Comparison of ENCODE assay signal across 8 cellular contexts in the genomic region with DNA sequence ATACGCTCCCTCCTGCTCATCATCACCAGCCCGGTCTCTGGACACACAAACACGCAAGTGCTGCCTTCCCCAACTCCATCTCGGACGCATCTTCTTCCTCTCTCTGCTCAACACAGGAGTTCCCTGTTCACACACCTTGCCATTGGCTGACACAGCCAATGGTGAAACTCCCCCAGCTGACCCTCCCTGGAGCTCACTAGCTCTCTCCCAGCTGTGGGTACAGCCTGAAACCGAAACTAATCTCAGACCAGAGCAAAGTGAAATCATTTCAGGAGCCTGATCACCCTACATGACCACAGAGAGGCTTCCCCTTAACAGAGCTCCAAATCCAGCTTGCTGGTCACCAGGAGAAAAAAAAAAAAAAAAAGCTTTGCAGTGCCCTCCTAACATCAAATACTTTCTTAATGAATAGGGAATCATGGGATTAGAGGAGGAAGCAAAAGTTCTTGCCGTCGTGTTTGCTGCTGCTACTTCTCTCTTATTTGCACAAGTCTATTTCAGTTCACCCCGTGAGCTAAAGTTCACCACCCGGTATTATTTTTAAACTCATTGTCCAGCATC. TPM values are rescaled to one million over a fixed set of nuclear protein-coding genes. Genes with fewer than 3 reads are reported as not detected.
DNase-seq lines count a peak whose midpoint lies in the region; ATAC-seq and TF ChIP-seq lines count a peak whose summit lies in the region.

No MANE protein-coding gene starts in this region.

- no peak for TF ChIP-seq CTCF in heart left ventricle (IDR thresholded peaks at IDR 0.05)

- intact Hi-C loops in heart left ventricle (cut with DNase I): loop anchor here in 3 of 10 donors (5.0 kb wide), 3 partner anchors 35 to 55 kb away; a partner anchor contains a TSS

- H3K4me3 ChIP-seq in CD4-positive, CD25-positive, alpha-beta regulatory T cell (ENCODE audit: low read depth, low read length): peak overlapping the region; percentile 75
- H3K4me3 ChIP-seq in heart left ventricle: peak overlapping the region in 11 of 12 donors; percentile 4 to 62 (median 47)

- peak in 2 of 3 donors; percentile 5 to 73 for DNase-seq in CD4-positive, CD25-positive, alpha-beta regulatory T cell
- DNase-seq in NCI-H526 treated with DMSO at 0.1 percent for 48 hours (lab: John Stamatoyannopoulos, UW): peak; percentile 61
- DNase-seq in activated naive CD4-positive, alpha-beta T cell treated with anti-CD3 and anti-CD28 coated beads, Interleukin-2, amount 50 U/mL, for 72 hours (ENCODE audit: low spot score in 2 of 2): peak in 1 of 2 donors; percentile 15
- peak in 4 of 5 donors; percentile 42 to 61 (median 50) for DNase-seq in heart left ventricle
- peak; percentile 82 for DNase-seq in renal cortical epithelial cell (ENCODE audit: low read depth)
- DNase-seq in NCI-H2081 (lab: John Stamatoyannopoulos, UW): no peak

- peaks cover 14% of the 10 kb centered on the region for H3K4me1 ChIP-seq in CD4-positive, CD25-positive, alpha-beta regulatory T cell (ENCODE audit: control insufficient read depth, insufficient read depth, low read length, poor library complexity, severe bottlenecking)
- peaks cover 19 to 97% (median 86%) of the 10 kb centered on the region in 12 donors for H3K4me1 ChIP-seq in heart left ventricle

- 2 to 8% (median 4%) methylated on average over 10 of the region's 10 CpGs for WGBS in heart left ventricle, 4 donors

- peak overlapping the region; percentile 15 for H3K27ac ChIP-seq in CD4-positive, CD25-positive, alpha-beta regulatory T cell (ENCODE audit: insufficient read depth, low read length, poor library complexity, severe bottlenecking)
- peak overlapping the region; percentile 54 to 100 (median 90) for H3K27ac ChIP-seq in heart left ventricle

- no peaks in the 10 kb centered on the region for H3K27me3 ChIP-seq in CD4-positive, CD25-positive, alpha-beta regulatory T cell (ENCODE audit: control insufficient read depth, insufficient read depth, low read length)
- no peaks in the 10 kb centered on the region for H3K27me3 ChIP-seq in heart left ventricle

- peak overlapping the region; percentile 7 to 89 (median 85) for H3K4me3 Mint-ChIP-seq in CD4-positive, CD25-positive, alpha-beta regulatory T cell

- H3K36me3 Mint-ChIP-seq in CD4-positive, CD25-positive, alpha-beta regulatory T cell: no peaks in the 10 kb centered on the region
- no peaks in the 10 kb centered on the region for H3K36me3 Mint-ChIP-seq in activated naive CD4-positive, alpha-beta T cell treated with anti-CD3 and anti-CD28 coated beads, Interleukin-2, amount 50 U/mL, for 72 hours

- H3K36me3 ChIP-seq in CD4-positive, CD25-positive, alpha-beta regulatory T cell (ENCODE audit: control insufficient read depth, insufficient read depth, low read length): no peaks in the 10 kb centered on the region
- no peaks in the 10 kb centered on the region for H3K36me3 ChIP-seq in heart left ventricle

- H3K27me3 Mint-ChIP-seq in CD4-positive, CD25-positive, alpha-beta regulatory T cell: peaks cover 24% of the 10 kb centered on the region

- no peaks in the 10 kb centered on the region for H3K9me3 ChIP-seq in CD4-positive, CD25-positive, alpha-beta regulatory T cell (ENCODE audit: control insufficient read depth in 2 of 2, low read length in 2 of 2)
- H3K9me3 ChIP-seq in heart left ventricle: no peaks in the 10 kb centered on the region

- peaks cover 5 to 31% (median 18%) of the 10 kb centered on the region in 4 donors for H3K4me1 Mint-ChIP-seq in CD4-positive, CD25-positive, alpha-beta regulatory T cell

- TF ChIP-seq POLR2A in heart left ventricle (IDR thresholded peaks at IDR 0.05): no peak

- no peaks in the 10 kb centered on the region for H3K9me3 Mint-ChIP-seq in CD4-positive, CD25-positive, alpha-beta regulatory T cell
- no peaks in the 10 kb centered on the region for H3K9me3 Mint-ChIP-seq in activated naive CD4-positive, alpha-beta T cell treated with anti-CD3 and anti-CD28 coated beads, Interleukin-2, amount 50 U/mL, for 72 hours

- peak overlapping the region; percentile 0 to 78 (median 20) for H3K27ac Mint-ChIP-seq in CD4-positive, CD25-positive, alpha-beta regulatory T cell
- peak overlapping the region in 1 of 2 donors; percentile 9 for H3K27ac Mint-ChIP-seq in activated naive CD4-positive, alpha-beta T cell treated with anti-CD3 and anti-CD28 coated beads, Interleukin-2, amount 50 U/mL, for 72 hours

- peak; percentile 64 to 70 for ATAC-seq in CD4-positive, CD25-positive, alpha-beta regulatory T cell (ENCODE audit: low read depth in 2 of 2)
- ATAC-seq in GM19023 (IDR thresholded peaks at IDR 0.05; ENCODE audit: unreplicated experiment) (peak; percentile 86), HG03095 (IDR thresholded peaks at IDR 0.05; ENCODE audit: unreplicated experiment) (peak; percentile 79), heart left ventricle (peak; percentile 69 to 80 (median 77))
- ATAC-seq in activated naive CD4-positive, alpha-beta T cell treated with anti-CD3 and anti-CD28 coated beads, Interleukin-2, amount 50 U/mL, for 72 hours: peak; percentile 72 to 75

RNA-seq across cellular contexts. Expression of a gene that starts 8.3 kb away (rescaled TPM):
- total RNA-seq in CD4-positive, CD25-positive, alpha-beta regulatory T cell: not detected
- polyA plus RNA-seq in CD4-positive, CD25-positive, alpha-beta regulatory T cell: not detected
- under 1 TPM in 1 of 2 donors, not detected in 1; 0.84 TPM for total RNA-seq in activated naive CD4-positive, alpha-beta T cell treated with anti-CD3 and anti-CD28 coated beads, Interleukin-2, amount 50 U/mL, for 72 hours
- total RNA-seq in heart left ventricle (10 to 100 TPM; 37.6 to 68.5 (median 42.8) TPM), renal cortical epithelial cell (10.1 and 20.1 TPM in 2 replicates)
- 10 to 100 TPM; 29.6 to 39.9 TPM for polyA plus RNA-seq in heart left ventricle

RNA-seq across cellular contexts. Expression of a gene that starts 41.2 kb away (rescaled TPM):
- 50.9 TPM for total RNA-seq in CD4-positive, CD25-positive, alpha-beta regulatory T cell
- polyA plus RNA-seq in CD4-positive, CD25-positive, alpha-beta regulatory T cell: 10 to 100 TPM; 44.6 to 51.3 (median 48.1) TPM
- total RNA-seq in activated naive CD4-positive, alpha-beta T cell treated with anti-CD3 and anti-CD28 coated beads, Interleukin-2, amount 50 U/mL, for 72 hours: 10 to 100 TPM; 23.1 to 31.3 TPM
- 10 to 100 TPM; 58.9 to 85.6 (median 62.6) TPM for total RNA-seq in heart left ventricle
- polyA plus RNA-seq in heart left ventricle: 10 to 100 TPM; 18.2 to 46.4 TPM
- 45.8 and 79.1 TPM in 2 replicates for total RNA-seq in renal cortical epithelial cell

Comparison
In these comparisons a context has a peak if more than half of its experiments do, and no peak if none do; other contexts are left out.
1. DNase-seq: peak in CD4-positive, CD25-positive, alpha-beta regulatory T cell (2 of 3), NCI-H526 treated with DMSO at 0.1 percent for 48 hours (single experiment), heart left ventricle (4 of 5) and renal cortical epithelial cell (single experiment); none in NCI-H2081 (0 of 2).
2. Peak in every context shown above with its lines, with median percentiles within 50 percentile points of each other: ATAC-seq.